39 cellular contexts compared by ENCODE assay signal in genomic region chr11:48366365-48366764, GRCh38. TPM values are rescaled to one million over a fixed set of nuclear protein-coding genes. Genes with fewer than 3 reads are reported as not detected.
"Had no signal": no experiment of that assay in that cellular context is flagged by ENCODE, and none has a peak within 500 bp of the region (broad histone marks: within the 10 kb centered on the region; RNA-seq: fewer than 3 reads in every experiment).

TSS of gene OR4C5 (minus strand) at chr11:48366465. CDS start at chr11:48366465, 0 bp downstream.

- H3K27me3 ChIP-seq: MG63 had no signal

- DNase-seq: Karpas-422, Kasumi-1, MG63, MM.1S, MV-4-11, NCI-H1048, NCI-H1092, NCI-H1092 treated with DMSO at 0.1 percent for 48 hours, NCI-H1105, NCI-H1105 treated with DMSO at 0.1 percent for 48 hours, NCI-H1417, NCI-H1417 treated with DMSO at 0.1 percent for 48 hours, NCI-H1436, NCI-H1436 treated with DMSO at 0.1 percent for 48 hours, NCI-H146, NCI-H1694, NCI-H1694 treated with DMSO at 0.1 percent for 48 hours, NCI-H187, NCI-H187 treated with DMSO at 0.1 percent for 48 hours, NCI-H1930, NCI-H2029, NCI-H2029 treated with DMSO at 0.1 percent for 48 hours, NCI-H2081, NCI-H2081 treated with DMSO at 0.1 percent for 48 hours, NCI-H2107, NCI-H2171, NCI-H2171 treated with DMSO at 0.1 percent for 48 hours, NCI-H2227 treated with DMSO at 0.1 percent for 48 hours, NCI-H226, NCI-H345, NCI-H446, NCI-H446 treated with DMSO at 0.1 percent for 48 hours, NCI-H510A, NCI-H510A treated with DMSO at 0.1 percent for 48 hours, NCI-H524 had no signal

- H3K4me3 ChIP-seq: MG63 had no signal

- H3K36me3 ChIP-seq: MG63 had no signal

- H3K9me3 ChIP-seq: MG63 had no signal

RNA-seq across cellular contexts. Expression of gene OR4C5, which starts in this region (rescaled TPM):
- total RNA-seq: LHCN-M2, M059J, MCF 10A, NCI-H460 had no signal
